ENCODE assay signal across 8 cellular contexts in genomic region chr2:85325466-85325811, GRCh38. TPM values are rescaled to one million over a fixed set of nuclear protein-coding genes. Genes with fewer than 3 reads are reported as not detected.
DNase-seq lines count a peak whose midpoint lies in the region; ATAC-seq and TF ChIP-seq lines count a peak whose summit lies in the region.

No MANE protein-coding gene starts in this region.

- H3K27ac Mint-ChIP-seq in WTC11, result no peak overlapping the region

- peak overlapping the region; percentile 74 for H3K4me3 ChIP-seq in GM12875 (ENCODE audit: low read depth, low read length)
- H3K4me3 ChIP-seq in fibroblast of the aortic adventitia (ENCODE audit: low read depth, low read length), result peak overlapping the region; percentile 91
- H3K4me3 ChIP-seq in skeletal muscle satellite cell (ENCODE audit: low read length), result peak overlapping the region; percentile 92
- H3K4me3 ChIP-seq in lower leg skin (ENCODE audit: low read depth, poor library complexity, severe bottlenecking), result no peak overlapping the region

- H3K36me3 ChIP-seq in skeletal muscle satellite cell (ENCODE audit: insufficient read depth, low read length), result peaks cover 56% of the 10 kb centered on the region

- peak overlapping the region; percentile 94 for H3K9ac ChIP-seq in skeletal muscle satellite cell (ENCODE audit: low read depth, low read length)

- POLR2A ChIA-PET in WTC11 (lab: Charles Lee), result no interaction called here

- peak overlapping the region; percentile 97 for H3K4me3 Mint-ChIP-seq in WTC11

- no peaks in the 10 kb centered on the region for H3K9me3 ChIP-seq in skeletal muscle satellite cell (replicated peaks; ENCODE audit: low read length)

- intact Hi-C loops in lower leg skin (cut with DNase I; ENCODE audit: low total_unique reads), result no loop called here

- H3K4me1 ChIP-seq in skeletal muscle satellite cell (ENCODE audit: control insufficient read depth, insufficient read depth, low read length), result peaks cover 14% of the 10 kb centered on the region

- H3K4me2 ChIP-seq in skeletal muscle satellite cell (ENCODE audit: low read length), result peak overlapping the region; percentile 97

- H3K27me3 ChIP-seq in skeletal muscle satellite cell (ENCODE audit: control insufficient read depth, insufficient read depth, low read length), result no peaks in the 10 kb centered on the region

- no peaks in the 10 kb centered on the region for H3K27me3 Mint-ChIP-seq in WTC11 (ENCODE audit: low read depth)

- peaks cover 31% of the 10 kb centered on the region for H3K4me1 Mint-ChIP-seq in WTC11

- H3K36me3 Mint-ChIP-seq in WTC11, result peaks cover 52% of the 10 kb centered on the region

- DNase-seq in WTC11 (ENCODE audit: low spot score) (no peak), fibroblast of the aortic adventitia (ENCODE audit: low read depth) (no peak), dermis blood vessel endothelial cell (no peak), lower leg skin (ENCODE audit: low spot score in 2 of 2) (no peak), NCI-H2107 (lab: John Stamatoyannopoulos, UW) (no peak), cerebellum (ENCODE audit: low spot score) (no peak)

- WGBS in lower leg skin, 2 donors, result 66 to 70% methylated on average over 9 of the region's 9 CpGs

- CTCF ChIA-PET in WTC11 (lab: Charles Lee), result no interaction called here

- no peak for ATAC-seq in WTC11

- TF ChIP-seq POLR2A in lower leg skin (IDR thresholded peaks at IDR 0.05), result no peak

- TF ChIP-seq CTCF in GM12875 (IDR thresholded peaks at IDR 0.05; ENCODE audit: borderline replicate concordance, insufficient read depth, low read depth, low read length) (no peak), WTC11 (IDR thresholded peaks at IDR 0.05) (no peak), fibroblast of the aortic adventitia (IDR thresholded peaks at IDR 0.05; ENCODE audit: insufficient read depth, low read length) (no peak), lower leg skin (IDR thresholded peaks at IDR 0.05) (no peak)

- no peaks in the 10 kb centered on the region for H3K9me3 Mint-ChIP-seq in WTC11

TF ChIP-seq in WTC11, 78 proteins besides CTCF, POLR2A, EP300 and RAD21:
- TF ChIP-seq ZNF396 (CRISPR knock-in tag; IDR thresholded peaks at IDR 0.05; ENCODE audit: borderline replicate concordance) (no peak), TEAD1 (CRISPR knock-in tag; IDR thresholded peaks at IDR 0.05) (no peak), CREB1 (CRISPR knock-in tag; IDR thresholded peaks at IDR 0.05) (no peak), MAX (CRISPR knock-in tag; IDR thresholded peaks at IDR 0.05) (no peak), SOX15 (CRISPR knock-in tag; IDR thresholded peaks at IDR 0.05) (no peak), ZNF121 (CRISPR knock-in tag; IDR thresholded peaks at IDR 0.05) (0 out of 2 replicates have a peak, but pooled peaks have one; percentile 50), ZNF512 (CRISPR knock-in tag; IDR thresholded peaks at IDR 0.05; ENCODE audit: borderline replicate concordance) (no peak), GTF2I (CRISPR knock-in tag; conservative IDR thresholded peaks at IDR 0.05) (peak; percentile 81)

RNA-seq across cellular contexts. Expression of gene TGOLN2, which starts 2.4 kb away (rescaled TPM):
- total RNA-seq in WTC11 (2021), result 42.2 to 43.9 TPM (median 43.7 TPM) in 3 replicates
- total RNA-seq in fibroblast of the aortic adventitia (ENCODE audit: low replicate concordance), result 90.3 and 112 TPM in 2 replicates
- 72.5 and 81.7 TPM in 2 replicates for total RNA-seq in skeletal muscle satellite cell (2012; rRNA removed)
- 101 and 151 TPM in 2 replicates for total RNA-seq in dermis blood vessel endothelial cell
- total RNA-seq in lower leg skin, result 10 to 100 TPM; 57.3 to 90.4 (median 82.3) TPM
- 39.5 TPM for total RNA-seq in cerebellum

RNA-seq across cellular contexts. Expression of gene RETSAT, which starts 28.9 kb away (rescaled TPM):
- 18.9 to 24.4 TPM (median 21.6 TPM) in 3 replicates for total RNA-seq in WTC11 (2021)
- total RNA-seq in fibroblast of the aortic adventitia (ENCODE audit: low replicate concordance), result 31.2 and 60.1 TPM in 2 replicates
- total RNA-seq in skeletal muscle satellite cell (2012; rRNA removed), result 40.0 and 47.7 TPM in 2 replicates
- 64.2 and 76.2 TPM in 2 replicates for total RNA-seq in dermis blood vessel endothelial cell
- total RNA-seq in lower leg skin, result 100 to 1,000 TPM in 2 of 4 donors, 10 to 100 TPM in 2; 86.2 to 121 (median 101) TPM
- total RNA-seq in cerebellum, result 16.0 TPM

RNA-seq across cellular contexts. Expression of gene ELMOD3, which starts 29.1 kb away (rescaled TPM):
- 9.7 to 10.8 TPM (median 10.6 TPM) in 3 replicates for total RNA-seq in WTC11 (2021)
- total RNA-seq in fibroblast of the aortic adventitia (ENCODE audit: low replicate concordance), result 9.0 and 19.3 TPM in 2 replicates
- total RNA-seq in skeletal muscle satellite cell (2012; rRNA removed), result 10.6 and 14.4 TPM in 2 replicates
- total RNA-seq in dermis blood vessel endothelial cell, result 10.0 and 12.3 TPM in 2 replicates
- total RNA-seq in lower leg skin, result 10 to 100 TPM; 10.0 to 26.1 (median 23.5) TPM
- 24.8 TPM for total RNA-seq in cerebellum
